Comparison of ENCODE assay signal across 2 cellular contexts in the genomic region with DNA sequence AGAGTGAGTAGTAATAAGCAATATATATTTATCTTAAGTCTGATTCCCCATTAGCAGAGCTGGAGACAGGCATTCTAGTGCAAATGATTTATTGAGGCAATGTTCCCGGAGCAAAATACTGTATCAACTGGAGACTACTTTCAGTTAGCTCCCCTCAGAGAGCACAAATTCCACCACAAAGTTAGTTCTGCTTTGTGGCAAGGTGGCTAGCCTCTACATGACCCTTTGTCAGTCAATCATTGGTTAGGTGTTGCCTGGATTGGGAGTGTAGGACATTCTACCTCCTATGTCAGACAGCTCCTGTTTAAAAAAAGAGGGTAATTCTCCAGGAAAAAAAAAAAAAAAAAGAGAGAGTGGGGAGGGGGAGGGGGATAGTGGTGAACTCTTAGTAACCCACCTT.
TF ChIP-seq lines count a peak whose summit lies in the region.

No MANE protein-coding gene starts in this region.

TF ChIP-seq in GM23338, 12 proteins besides CTCF, POLR2A, EP300 and RAD21:
- no peak for TF ChIP-seq POLR2AphosphoS5 (IDR thresholded peaks at IDR 0.05; ENCODE audit: low read depth)

TF ChIP-seq in H1, 55 proteins besides CTCF, POLR2A, EP300 and RAD21:
- TF ChIP-seq KDM1A (IDR thresholded peaks at IDR 0.05; ENCODE audit: borderline replicate concordance, low read length) (peak; percentile 47; the same call in 1 of the 2 replicates), KDM4A (IDR thresholded peaks at IDR 0.05; ENCODE audit: low read depth, low read length, severe bottlenecking) (no peak), NANOG (IDR thresholded peaks at IDR 0.05; ENCODE audit: insufficient read depth, low read depth, low read length, poor library complexity, severe bottlenecking) (no peak), CREB1 (IDR thresholded peaks at IDR 0.05) (no peak), SRF (IDR thresholded peaks at IDR 0.05; ENCODE audit: low read depth, low read length) (no peak)
